In the genomic region with DNA sequence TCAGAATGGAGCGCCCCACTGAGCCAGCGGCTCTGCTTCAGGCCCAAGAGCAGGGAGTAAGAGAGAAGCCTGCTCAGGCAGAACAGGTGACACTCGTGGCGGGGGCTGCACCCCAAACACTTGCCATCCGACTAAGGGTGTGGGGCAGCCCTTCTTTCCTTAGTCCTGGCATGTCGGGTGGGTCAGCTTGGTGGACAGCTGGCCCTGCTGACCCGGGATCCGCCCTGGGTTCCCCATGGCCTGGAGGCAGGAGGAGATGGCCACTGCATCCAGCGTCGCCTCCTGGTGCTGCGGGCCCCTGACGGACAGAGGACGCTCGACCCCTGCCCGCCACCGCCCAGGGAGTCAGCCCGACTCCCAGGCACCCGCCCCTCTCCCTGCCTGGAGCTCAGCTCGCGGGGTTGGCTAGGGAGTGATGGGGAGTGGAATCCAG, we compare ENCODE assay signal across 6 cellular contexts. TPM values are rescaled to one million over a fixed set of nuclear protein-coding genes. Genes with fewer than 3 reads are reported as not detected.
DNase-seq lines count a peak whose midpoint lies in the region; ATAC-seq and TF ChIP-seq lines count a peak whose summit lies in the region.

No MANE protein-coding gene starts in this region.

- H3K9me3 Mint-ChIP-seq in activated CD4-positive, alpha-beta T cell treated with anti-CD3 and anti-CD28 coated beads, Interleukin-2, amount 10 ng/mL, durations not matched to agents 24 days and 14 days, result no peaks in the 10 kb centered on the region

- H3K27ac ChIP-seq in right cardiac atrium (ENCODE audit: low read length), result peak overlapping the region; percentile 39
- peak overlapping the region in 2 of 3 donors; percentile 0 to 42 for H3K27ac ChIP-seq in thyroid gland

- 24% methylated on average over 20 of the region's 20 CpGs for WGBS in right cardiac atrium
- 8 to 44% methylated on average over 8 to 13 of the region's 20 CpGs for WGBS in thyroid gland, 2 donors

- no peaks in the 10 kb centered on the region for H3K27me3 ChIP-seq in right cardiac atrium (ENCODE audit: control insufficient read depth, insufficient read depth)
- H3K27me3 ChIP-seq in thyroid gland, result no peaks in the 10 kb centered on the region

- ATAC-seq in right cardiac atrium, result peak; percentile 0 to 12
- no peak for ATAC-seq in HG03045 (IDR thresholded peaks at IDR 0.05; ENCODE audit: unreplicated experiment)

- intact Hi-C loops in activated CD4-positive, alpha-beta T cell treated with anti-CD3 and anti-CD28 coated beads, Interleukin-2, amount 10 ng/mL, durations not matched to agents 24 days and 14 days (cut with micrococcal nuclease), result loop anchor here (1.0 to 10.0 kb wide), 4 partner anchors 16 to 1193 kb away; a partner anchor contains a TSS
- intact Hi-C loops in right cardiac atrium (cut with DNase I) (no loop called here), thyroid gland (cut with DNase I) (loop anchor here (5.0 kb wide), 1 partner anchor 66 kb away; no protein-coding TSS in a partner anchor)

- H3K27me3 Mint-ChIP-seq in activated CD4-positive, alpha-beta T cell treated with anti-CD3 and anti-CD28 coated beads, Interleukin-2, amount 10 ng/mL, durations not matched to agents 24 days and 14 days, result peaks cover 3% of the 10 kb centered on the region

- DNase-seq in activated CD4-positive, alpha-beta T cell treated with anti-CD3 and anti-CD28 coated beads, Interleukin-2, amount 10 ng/mL, durations not matched to agents 24 days and 14 days, result no peak
- DNase-seq in activated CD4-positive, alpha-beta T cell treated with anti-CD3 and anti-CD28 coated beads, Interleukin-2, amount 50 U/mL, for 4 hours, result no peak
- DNase-seq in right cardiac atrium, result no peak
- DNase-seq in thyroid gland, result no peak
- no peak for DNase-seq in SKM-1 (lab: John Stamatoyannopoulos, UW; ENCODE audit: unreplicated experiment)

- H3K4me3 Mint-ChIP-seq in activated CD4-positive, alpha-beta T cell treated with anti-CD3 and anti-CD28 coated beads, Interleukin-2, amount 10 ng/mL, durations not matched to agents 24 days and 14 days, result peak overlapping the region; percentile 80

- no peak for TF ChIP-seq CTCF in thyroid gland (IDR thresholded peaks at IDR 0.05)

- H3K9me3 ChIP-seq in right cardiac atrium (ENCODE audit: control insufficient read depth, low read length) (no peaks in the 10 kb centered on the region), thyroid gland (no peaks in the 10 kb centered on the region)

- H3K36me3 Mint-ChIP-seq in activated CD4-positive, alpha-beta T cell treated with anti-CD3 and anti-CD28 coated beads, Interleukin-2, amount 10 ng/mL, durations not matched to agents 24 days and 14 days (ENCODE audit: low read depth), result peaks cover 6% of the 10 kb centered on the region

- TF ChIP-seq POLR2A in thyroid gland (IDR thresholded peaks at IDR 0.05), result no peak

- H3K27ac Mint-ChIP-seq in activated CD4-positive, alpha-beta T cell treated with anti-CD3 and anti-CD28 coated beads, Interleukin-2, amount 10 ng/mL, durations not matched to agents 24 days and 14 days, result no peak overlapping the region

- H3K4me1 ChIP-seq in right cardiac atrium (ENCODE audit: control insufficient read depth, insufficient read depth, low read length) (peaks cover 4% of the 10 kb centered on the region), thyroid gland (peaks cover 16 to 19% of the 10 kb centered on the region in 2 donors)

- H3K4me3 ChIP-seq in right cardiac atrium (ENCODE audit: low read length), result peak overlapping the region; percentile 80
- H3K4me3 ChIP-seq in thyroid gland (replicated peaks in 1 of 3), result peak overlapping the region; percentile 18 to 72 (median 71)

- peaks cover 8% of the 10 kb centered on the region for H3K4me1 Mint-ChIP-seq in activated CD4-positive, alpha-beta T cell treated with anti-CD3 and anti-CD28 coated beads, Interleukin-2, amount 10 ng/mL, durations not matched to agents 24 days and 14 days

- H3K36me3 ChIP-seq in thyroid gland, result no peaks in the 10 kb centered on the region

RNA-seq across cellular contexts. Expression of a gene that starts 1.2 kb away (rescaled TPM):
- total RNA-seq in activated CD4-positive, alpha-beta T cell treated with anti-CD3 and anti-CD28 coated beads, Interleukin-2, amount 10 ng/mL, durations not matched to agents 24 days and 14 days, result 9.3 and 9.4 TPM in 2 replicates
- total RNA-seq in right cardiac atrium (1 to 10 TPM; 2.9 to 3.4 (median 3.2) TPM), thyroid gland (10 to 100 TPM in 2 of 4 donors, 1 to 10 TPM in 2; 3.5 to 11.0 (median 9.9) TPM)
- 2.7 TPM for polyA plus RNA-seq in right cardiac atrium

RNA-seq across cellular contexts. Expression of a gene that starts 4.7 kb away (rescaled TPM):
- total RNA-seq in activated CD4-positive, alpha-beta T cell treated with anti-CD3 and anti-CD28 coated beads, Interleukin-2, amount 10 ng/mL, durations not matched to agents 24 days and 14 days, result 64.3 and 66.3 TPM in 2 replicates
- total RNA-seq in right cardiac atrium, result 100 to 1,000 TPM in 2 of 4 donors, 10 to 100 TPM in 2; 91.0 to 124 (median 107) TPM
- polyA plus RNA-seq in right cardiac atrium, result 177 TPM
- 100 to 1,000 TPM in 2 of 4 donors, 10 to 100 TPM in 2; 73.9 to 135 (median 99.5) TPM for total RNA-seq in thyroid gland

RNA-seq across cellular contexts. Expression of a gene that starts 16.1 kb away (rescaled TPM):
- 66.8 and 68.1 TPM in 2 replicates for total RNA-seq in activated CD4-positive, alpha-beta T cell treated with anti-CD3 and anti-CD28 coated beads, Interleukin-2, amount 10 ng/mL, durations not matched to agents 24 days and 14 days
- total RNA-seq in right cardiac atrium (10 to 100 TPM; 17.2 to 21.7 (median 19.9) TPM), thyroid gland (10 to 100 TPM; 23.8 to 40.8 (median 35.0) TPM)
- 25.3 TPM for polyA plus RNA-seq in right cardiac atrium

RNA-seq across cellular contexts. Expression of a gene that starts 20.0 kb away (rescaled TPM):
- total RNA-seq in activated CD4-positive, alpha-beta T cell treated with anti-CD3 and anti-CD28 coated beads, Interleukin-2, amount 10 ng/mL, durations not matched to agents 24 days and 14 days, result 43.6 and 46.6 TPM in 2 replicates
- total RNA-seq in right cardiac atrium (10 to 100 TPM; 19.7 to 25.0 (median 21.8) TPM), thyroid gland (10 to 100 TPM in 3 of 4 donors, 1 to 10 TPM in 1; 7.4 to 25.9 (median 18.9) TPM)
- polyA plus RNA-seq in right cardiac atrium, result 26.9 TPM

RNA-seq across cellular contexts. Expression of a gene that starts 30.7 kb away (rescaled TPM):
- not detected in 2 replicates for total RNA-seq in activated CD4-positive, alpha-beta T cell treated with anti-CD3 and anti-CD28 coated beads, Interleukin-2, amount 10 ng/mL, durations not matched to agents 24 days and 14 days
- total RNA-seq in right cardiac atrium, result not detected
- polyA plus RNA-seq in right cardiac atrium, result not detected
- total RNA-seq in thyroid gland, result not detected

Comparison
In these comparisons a context has a peak if more than half of its experiments do, and no peak if none do; other contexts are left out.
1. intact Hi-C loops: an anchor here in activated CD4-positive, alpha-beta T cell treated with anti-CD3 and anti-CD28 coated beads, Interleukin-2, amount 10 ng/mL, durations not matched to agents 24 days and 14 days (1.0 to 10.0 kb wide) and thyroid gland (5.0 kb wide); none called in right cardiac atrium.